ENCODE assay signal across 27 cellular contexts in the genomic region with DNA sequence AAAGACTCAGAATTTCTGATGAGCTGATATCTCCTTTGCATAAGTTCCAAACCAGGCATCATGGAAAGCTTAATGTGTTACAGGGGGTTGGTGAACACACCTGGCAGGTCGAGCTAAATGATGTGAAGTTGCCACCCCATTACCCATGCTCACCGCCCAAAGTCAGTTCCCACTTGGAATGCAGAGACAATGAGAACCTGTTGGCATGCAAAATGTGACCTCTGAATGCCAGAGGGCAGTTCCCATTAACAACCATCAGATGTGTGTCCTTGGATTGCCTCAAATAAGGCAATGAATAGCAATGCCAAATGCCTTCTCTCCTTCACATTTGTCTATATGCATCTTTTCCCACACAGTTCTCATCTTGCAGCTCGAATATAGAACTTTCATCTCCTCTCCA.
"Had no signal": no experiment of that assay in that cellular context is flagged by ENCODE, and none has a peak within 500 bp of the region (broad histone marks: within the 10 kb centered on the region; RNA-seq: fewer than 3 reads in every experiment).

No MANE protein-coding gene starts in this region.

- H3K4me3 ChIP-seq: left lung, lower lobe of right lung, mucosa of descending colon, ovary, right atrium auricular region, right lobe of liver, smooth muscle cell, stomach, testis, thyroid gland, transverse colon, upper lobe of right lung, uterus had no signal

- H3K36me3 ChIP-seq: left lung, lower lobe of right lung, ovary, right atrium auricular region, right lobe of liver, stomach, thyroid gland, transverse colon, upper lobe of right lung, uterus had no signal

- H3K27ac ChIP-seq: left lung, lower lobe of right lung, ovary, right atrium auricular region, right lobe of liver, stomach, testis, thyroid gland, transverse colon, upper lobe of right lung, uterus had no signal

- ATAC-seq: left cardiac atrium; left lung; lower lobe of right lung; mucosa of descending colon; naive thymus-derived CD4-positive, alpha-beta T cell; natural killer cell treated with Interleukin-12 subunit alpha and Interleukin-12 subunit beta and Interleukin-15 and Interleukin-18, amount 100 ng/mL, for 72 hours; right lobe of liver; stimulated activated memory B cell treated with anti-CD40 and anti-IgM and Interleukin-4, amounts not matched to agents 10 μg/mL and 1 μg/mL and 100 μg/mL, for 72 hours; stimulated activated naive CD8-positive, alpha-beta T cell treated with anti-CD3 and anti-CD28 coated beads, Interleukin-15, Interleukin-2, amounts not matched to agents 100 U/mL and 50 U/mL, for 24 hours; upper lobe of right lung had no signal

- H3K27me3 ChIP-seq: left lung, ovary, right atrium auricular region, right lobe of liver, stomach, testis, thyroid gland, transverse colon, upper lobe of right lung, uterus had no signal

- FAIRE-seq: keratinocyte had no signal

- H3K9me3 ChIP-seq: left lung, lower lobe of right lung, mucosa of descending colon, ovary, right atrium auricular region, right lobe of liver, stomach, testis, thyroid gland, transverse colon, upper lobe of right lung, uterus had no signal

- DNase-seq: hypothalamus; kidney glomerular epithelial cell; left cardiac atrium; left lung; lower lobe of right lung; mammary epithelial cell; mesenchymal stem cell; mucosa of descending colon; naive thymus-derived CD4-positive, alpha-beta T cell; ovary; right lobe of liver; stimulated activated CD4-positive, alpha-beta T cell treated with anti-CD3 and anti-CD28 coated beads, Interleukin-1b, Interleukin-23, amount 100 ng/mL, for 48 hours; stimulated activated CD4-positive, alpha-beta T cell treated with anti-CD3 and anti-CD28 coated beads, Interleukin-2, amount 100 ng/mL, for 48 hours; stimulated activated CD4-positive, alpha-beta T cell treated with anti-CD3 and anti-CD28 coated beads, Interleukin-4, amount 100 ng/mL, for 4 hours; stimulated activated CD8-positive, alpha-beta memory T cell treated with anti-CD3 and anti-CD28 coated beads, Interleukin-4, amount 100 ng/mL, for 48 hours; stimulated activated naive CD8-positive, alpha-beta T cell treated with anti-CD3 and anti-CD28 coated beads, Interleukin-15, Interleukin-2, amounts not matched to agents 100 U/mL and 50 U/mL, for 24 hours; stomach; testis; thyroid gland; transverse colon; upper lobe of right lung; uterus had no signal

- H3K4me1 ChIP-seq: left lung, lower lobe of right lung, right atrium auricular region, right lobe of liver, testis, transverse colon, uterus had no signal

- H3K4me2 ChIP-seq: smooth muscle cell had no signal
